In the genomic region with DNA sequence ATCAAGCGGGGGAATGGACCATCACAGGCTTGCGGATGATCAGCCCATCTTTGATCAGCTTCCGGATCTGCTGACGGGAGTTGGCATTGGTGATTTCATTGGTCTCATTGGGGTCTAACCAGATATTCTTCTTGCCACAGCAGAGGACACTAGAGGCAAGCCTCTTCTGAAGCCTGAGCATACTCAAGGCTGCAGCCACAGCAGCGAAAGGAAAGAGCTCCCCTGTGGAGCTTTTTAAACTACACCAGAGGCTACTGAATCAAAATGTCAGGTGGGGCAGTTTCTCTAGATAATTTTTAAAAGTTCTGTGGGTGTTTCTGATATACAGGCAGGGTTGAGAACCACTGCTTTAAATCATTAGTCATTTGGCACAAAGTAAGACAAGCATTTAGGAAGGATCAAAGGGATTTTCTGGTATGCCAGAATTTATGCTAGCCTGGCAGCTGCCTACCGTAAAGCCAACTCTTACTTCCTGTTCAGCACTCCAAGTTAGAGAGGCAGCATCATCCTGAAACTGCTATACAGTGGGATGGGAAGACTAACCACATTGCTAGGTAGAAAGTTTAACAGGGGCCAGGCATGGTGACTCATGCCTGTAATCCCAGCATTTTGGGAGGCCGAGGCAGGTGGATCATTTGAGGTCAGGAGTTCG, we compare ENCODE assay signal across 17 cellular contexts. TPM values are rescaled to one million over a fixed set of nuclear protein-coding genes. Genes with fewer than 3 reads are reported as not detected.
DNase-seq lines count a peak whose midpoint lies in the region; ATAC-seq and TF ChIP-seq lines count a peak whose summit lies in the region.
"Had no signal": no experiment of that assay in that cellular context is flagged by ENCODE, and none has a peak within 500 bp of the region (broad histone marks: within the 10 kb centered on the region; RNA-seq: fewer than 3 reads in every experiment).

No MANE protein-coding gene starts in this region.

- intact Hi-C loops in stomach (cut with DNase I; ENCODE audit: low total_unique reads), result loop anchor here (10.0 kb wide), 1 partner anchor 67 kb away; the partner anchor contains the start of genes ARMC10 and FBXL13

- no peaks in the 10 kb centered on the region for H3K36me3 ChIP-seq in stomach
- H3K36me3 ChIP-seq: esophagus muscularis mucosa had no signal

- DNase-seq in HT1080 (ENCODE audit: low read depth) (peak; percentile 65), SW480 (ENCODE audit: low spot score) (peak; percentile 76), fibroblast of pulmonary artery (ENCODE audit: low read depth) (peak; percentile 14), stomach (no peak), COR-L47 (lab: John Stamatoyannopoulos, UW) (no peak)
- no peak for DNase-seq in central memory CD4-positive, alpha-beta T cell
- DNase-seq: activated CD4-positive, alpha-beta T cell treated with anti-CD3 and anti-CD28 coated beads, Interleukin-2, amount 10 ng/mL, durations not matched to agents 7 days and 5 days; activated T-cell treated with anti-CD3 and anti-CD28 coated beads, Interleukin-2, amount 50 U/mL, for 72 hours; CD4-positive, alpha-beta T cell; EL; left ventricle myocardium superior; NCI-H187 treated with DMSO at 0.1 percent for 48 hours; NCI-H69; T-helper 2 cell had no signal

- H3K4me1 ChIP-seq in stomach, result peaks cover 0 to 43% (median 32%) of the 10 kb centered on the region in 4 donors

- 81 to 87% (median 85%) methylated on average over 8 of the region's 8 CpGs for WGBS in stomach, 5 donors

- H3K27me3 ChIP-seq in stomach, result no peaks in the 10 kb centered on the region
- H3K27me3 ChIP-seq: esophagus muscularis mucosa had no signal

- peak overlapping the region in 3 of 5 donors; percentile 7 to 67 (median 64) for H3K27ac ChIP-seq in stomach
- H3K27ac ChIP-seq: coronary artery, esophagus muscularis mucosa had no signal

- no peak for TF ChIP-seq POLR2A in stomach (IDR thresholded peaks at IDR 0.05)

- H3K4me3 ChIP-seq in fibroblast of pulmonary artery (replicated peaks; ENCODE audit: low read depth, low read length) (no peak overlapping the region), stomach (no peak overlapping the region)
- H3K4me3 ChIP-seq: coronary artery, esophagus muscularis mucosa had no signal

- ATAC-seq in GM19452 (IDR thresholded peaks at IDR 0.05; ENCODE audit: unreplicated experiment), result no peak
- ATAC-seq: left ventricle myocardium superior had no signal

- TF ChIP-seq CTCF in fibroblast of pulmonary artery (IDR thresholded peaks at IDR 0.05; ENCODE audit: low read length, missing control alignments), result no peak
- no peak for TF ChIP-seq CTCF in stomach (IDR thresholded peaks at IDR 0.05)

- no peaks in the 10 kb centered on the region for H3K9me3 ChIP-seq in stomach
- H3K9me3 ChIP-seq: esophagus muscularis mucosa had no signal

- TF ChIP-seq EP300 in stomach (IDR thresholded peaks at IDR 0.05), result no peak

RNA-seq across cellular contexts. Expression of gene NAPEPLD, which starts 7.0 kb away (rescaled TPM):
- 3.6 and 5.0 TPM in 2 replicates for total RNA-seq in HT1080 (2014; rRNA removed; shearing (Covaris generic))
- 1.8 and 2.1 TPM in 2 replicates for polyA plus RNA-seq in HT1080 (2015; cell fraction: cytosol; rRNA removed)
- polyA plus RNA-seq in HT1080 (2015; cell fraction: nucleus; rRNA removed), result 6.1 and 7.7 TPM in 2 replicates
- 10 to 100 TPM; 17.0 to 84.9 (median 40.2) TPM for total RNA-seq in stomach
- 1 to 10 TPM; 3.3 to 9.9 (median 5.5) TPM for polyA plus RNA-seq in stomach

Comparison
In these comparisons a context has a peak if more than half of its experiments do, and no peak if none do; other contexts are left out.
1. DNase-seq: peak in HT1080 (single experiment), SW480 (single experiment) and fibroblast of pulmonary artery (single experiment); none in stomach (single experiment), central memory CD4-positive, alpha-beta T cell (single experiment) and COR-L47 (single experiment).